Comparison of ENCODE assay signal across 1 cellular context in genomic region chr6:110878751-110879539, GRCh38.
TF ChIP-seq lines count a peak whose summit lies in the region.

No MANE protein-coding gene starts in this region.

TF ChIP-seq in PFSK-1, 5 proteins besides CTCF, POLR2A, EP300 and RAD21 (continued from another document):
- no peak for TF ChIP-seq REST (IDR thresholded peaks at IDR 0.05; ENCODE audit: insufficient read depth in 1 of 2, low read depth in 2 of 2, low read length in 2 of 2)
TF ChIP-seq in PFSK-1: peak in this region for 2.
